In genomic region chr14:59344711-59345455, GRCh38 we compare ENCODE assay signal across 1 cellular context.
TF ChIP-seq lines count a peak whose summit lies in the region.

No MANE protein-coding gene starts in this region.

TF ChIP-seq in WTC11, 78 proteins besides CTCF, POLR2A, EP300 and RAD21 (continued from another document):
- no peak for TF ChIP-seq ERG (CRISPR knock-in tag; IDR thresholded peaks at IDR 0.05)
- TF ChIP-seq ATF1 (CRISPR knock-in tag; IDR thresholded peaks at IDR 0.05) = no peak
- TF ChIP-seq JUN (CRISPR knock-in tag; IDR thresholded peaks at IDR 0.05) = no peak
- TF ChIP-seq SP1 (CRISPR knock-in tag; conservative IDR thresholded peaks at IDR 0.05) = no peak
- TF ChIP-seq FOXP4 (CRISPR knock-in tag; IDR thresholded peaks at IDR 0.05) = no peak
- no peak for TF ChIP-seq ZMAT4 (CRISPR knock-in tag; IDR thresholded peaks at IDR 0.05)
- no peak for TF ChIP-seq ZBTB21 (CRISPR knock-in tag; IDR thresholded peaks at IDR 0.05; ENCODE audit: borderline replicate concordance)
- no peak for TF ChIP-seq KAT7 (CRISPR knock-in tag; IDR thresholded peaks at IDR 0.05; ENCODE audit: borderline replicate concordance)
- no peak for TF ChIP-seq ZNF281 (CRISPR knock-in tag; IDR thresholded peaks at IDR 0.05)
- no peak for TF ChIP-seq ZNF532 (CRISPR knock-in tag; IDR thresholded peaks at IDR 0.05; ENCODE audit: borderline replicate concordance)
- TF ChIP-seq ZNF671 (CRISPR knock-in tag; IDR thresholded peaks at IDR 0.05) = no peak
- no peak for TF ChIP-seq ZNF512 (CRISPR knock-in tag; IDR thresholded peaks at IDR 0.05; ENCODE audit: borderline replicate concordance)
